Comparison of ENCODE assay signal across 15 cellular contexts in genomic region chr18:76993085-76993382, GRCh38.
DNase-seq lines count a peak whose midpoint lies in the region; ATAC-seq lines count a peak whose summit lies in the region.
"Had no signal": no experiment of that assay in that cellular context is flagged by ENCODE, and none has a peak within 500 bp of the region (broad histone marks: within the 10 kb centered on the region; RNA-seq: fewer than 3 reads in every experiment).

No MANE protein-coding gene starts in this region.

- no peak overlapping the region for H3K4me3 ChIP-seq in neuronal stem cell (ENCODE audit: low read length in 2 of 2)

- no peaks in the 10 kb centered on the region for H3K27me3 ChIP-seq in neuronal stem cell (ENCODE audit: control insufficient read depth in 3 of 3, insufficient read depth in 3 of 3, low read depth in 1 of 3, low read length in 3 of 3)
- H3K27me3 ChIP-seq: BE2C had no signal

- peak overlapping the region; percentile 56 for H3K23ac ChIP-seq in neuronal stem cell (ENCODE audit: low read depth, low read length, poor library complexity)

- H3K4me2 ChIP-seq in neuronal stem cell (ENCODE audit: insufficient read depth, low read length, poor library complexity, severe bottlenecking), result no peak overlapping the region

- H2BK15ac ChIP-seq in neuronal stem cell (ENCODE audit: low read length), result no peak overlapping the region

- H3K27ac Mint-ChIP-seq in dendritic cell treated with granulocyte-macrophage colony-stimulating factor and Interleukin-4, amounts not matched to agents 40 ng/mL and 50 ng/mL, for 4 days, result peak overlapping the region; percentile 64
- H3K27ac Mint-ChIP-seq in stimulated activated naive B cell treated with anti-CD40 and anti-IgM and Interleukin-4, amounts not matched to agents 10 μg/mL and 1 μg/mL and 100 μg/mL, for 72 hours, result peak overlapping the region; percentile 83
- H3K27ac Mint-ChIP-seq: H9 had no signal

- no peak overlapping the region for H2BK5ac ChIP-seq in neuronal stem cell (ENCODE audit: low read length)

- H3K9me3 ChIP-seq in neuronal stem cell (replicated peaks in 1 of 2; ENCODE audit: control insufficient read depth in 2 of 2, insufficient read depth in 1 of 2, low read depth in 1 of 2, low read length in 2 of 2), result no peaks in the 10 kb centered on the region
- H3K9me3 ChIP-seq: BE2C, Caco-2 had no signal

- WGBS in neuronal stem cell (ENCODE audit: extremely low coverage in 2 of 2, insufficient read length in 2 of 2, insufficient replicate concordance in 1 of 2), 2 donors, result no CpG with 5 or more reads among the region's 6 CpGs

- intact Hi-C loops in dendritic cell treated with granulocyte-macrophage colony-stimulating factor and Interleukin-4, amounts not matched to agents 40 ng/mL and 50 ng/mL, for 4 days (cut with micrococcal nuclease), result no loop called here

- no peak overlapping the region for H3K27ac ChIP-seq in neuronal stem cell (replicated peaks; ENCODE audit: low read length)

- peaks cover 52% of the 10 kb centered on the region for H3K4me1 Mint-ChIP-seq in dendritic cell treated with granulocyte-macrophage colony-stimulating factor and Interleukin-4, amounts not matched to agents 40 ng/mL and 50 ng/mL, for 4 days (ENCODE audit: low read depth)
- H3K4me1 Mint-ChIP-seq in stimulated activated naive B cell treated with anti-CD40 and anti-IgM and Interleukin-4, amounts not matched to agents 10 μg/mL and 1 μg/mL and 100 μg/mL, for 72 hours, result peaks cover 23 to 50% of the 10 kb centered on the region in 2 donors
- H3K4me1 Mint-ChIP-seq: CD8-positive, alpha-beta memory T cell had no signal

- H4K91ac ChIP-seq in neuronal stem cell (ENCODE audit: low read depth, low read length, poor library complexity), result no peak overlapping the region

- peaks cover 6 to 9% of the 10 kb centered on the region in 2 donors for H3K4me1 ChIP-seq in neuronal stem cell (ENCODE audit: control insufficient read depth in 2 of 2, insufficient read depth in 1 of 2, low read depth in 1 of 2, low read length in 2 of 2)
- H3K4me1 ChIP-seq: BE2C had no signal

- H4K8ac ChIP-seq in neuronal stem cell (ENCODE audit: low read depth, low read length), result no peak overlapping the region

- no peak overlapping the region for H2BK12ac ChIP-seq in neuronal stem cell (ENCODE audit: low read length)

- H3K4me3 Mint-ChIP-seq in dendritic cell treated with granulocyte-macrophage colony-stimulating factor and Interleukin-4, amounts not matched to agents 40 ng/mL and 50 ng/mL, for 4 days, result no peak overlapping the region
- no peak overlapping the region for H3K4me3 Mint-ChIP-seq in stimulated activated naive B cell treated with anti-CD40 and anti-IgM and Interleukin-4, amounts not matched to agents 10 μg/mL and 1 μg/mL and 100 μg/mL, for 72 hours
- H3K4me3 Mint-ChIP-seq: CD4-positive, CD25-positive, alpha-beta regulatory T cell; H9 had no signal

- no peak overlapping the region for H2AFZ ChIP-seq in neuronal stem cell (ENCODE audit: low read length)

- H3K4ac ChIP-seq in neuronal stem cell (ENCODE audit: low read length), result no peak overlapping the region

- peaks cover 1% of the 10 kb centered on the region for H3K36me3 Mint-ChIP-seq in dendritic cell treated with granulocyte-macrophage colony-stimulating factor and Interleukin-4, amounts not matched to agents 40 ng/mL and 50 ng/mL, for 4 days (ENCODE audit: low read depth)
- peaks cover 3 to 12% of the 10 kb centered on the region in 2 donors for H3K36me3 Mint-ChIP-seq in stimulated activated naive B cell treated with anti-CD40 and anti-IgM and Interleukin-4, amounts not matched to agents 10 μg/mL and 1 μg/mL and 100 μg/mL, for 72 hours
- H3K36me3 Mint-ChIP-seq: CD4-positive, CD25-positive, alpha-beta regulatory T cell; CD8-positive, alpha-beta memory T cell had no signal

- H3K27me3 Mint-ChIP-seq in dendritic cell treated with granulocyte-macrophage colony-stimulating factor and Interleukin-4, amounts not matched to agents 40 ng/mL and 50 ng/mL, for 4 days, result no peaks in the 10 kb centered on the region
- H3K27me3 Mint-ChIP-seq in stimulated activated naive B cell treated with anti-CD40 and anti-IgM and Interleukin-4, amounts not matched to agents 10 μg/mL and 1 μg/mL and 100 μg/mL, for 72 hours, result no peaks in the 10 kb centered on the region

- no peak for ATAC-seq in left lobe of liver
- ATAC-seq in stimulated activated naive B cell treated with anti-CD40 and anti-IgM and Interleukin-4, amounts not matched to agents 10 μg/mL and 1 μg/mL and 100 μg/mL, for 72 hours (replicated peaks), result no peak
- ATAC-seq in HG02884 (IDR thresholded peaks at IDR 0.05; ENCODE audit: unreplicated experiment), result no peak

- H3K9me3 Mint-ChIP-seq in dendritic cell treated with granulocyte-macrophage colony-stimulating factor and Interleukin-4, amounts not matched to agents 40 ng/mL and 50 ng/mL, for 4 days, result no peaks in the 10 kb centered on the region
- H3K9me3 Mint-ChIP-seq in stimulated activated naive B cell treated with anti-CD40 and anti-IgM and Interleukin-4, amounts not matched to agents 10 μg/mL and 1 μg/mL and 100 μg/mL, for 72 hours, result no peaks in the 10 kb centered on the region
- H3K9me3 Mint-ChIP-seq: CD8-positive, alpha-beta memory T cell; H9 had no signal

- no peak overlapping the region for H3K18ac ChIP-seq in neuronal stem cell (ENCODE audit: low read length)

- no peaks in the 10 kb centered on the region for H3K79me1 ChIP-seq in neuronal stem cell (ENCODE audit: low read depth, low read length)

- H2AK5ac ChIP-seq in neuronal stem cell (ENCODE audit: low read depth, low read length), result no peak overlapping the region

- no peak overlapping the region for H3K14ac ChIP-seq in neuronal stem cell (ENCODE audit: low read length)

- DNase-seq in left lobe of liver (ENCODE audit: low spot score), result peak; percentile 24
- no peak for DNase-seq in neuronal stem cell (ENCODE audit: low spot score)
- no peak for DNase-seq in stimulated activated naive B cell treated with anti-CD40 and anti-IgM and Interleukin-4, amounts not matched to agents 10 μg/mL and 1 μg/mL and 100 μg/mL, for 72 hours
- no peak for DNase-seq in NCI-H82 treated with DMSO at 0.1 percent for 48 hours (lab: John Stamatoyannopoulos, UW; ENCODE audit: unreplicated experiment)
- DNase-seq in COLO829 (ENCODE audit: low spot score), result no peak
- DNase-seq in SKM-1 (lab: John Stamatoyannopoulos, UW; ENCODE audit: unreplicated experiment), result no peak
- DNase-seq: BE2C; C1 segment of cervical spinal cord; Caco-2; CD4-positive, CD25-positive, alpha-beta regulatory T cell; CD8-positive, alpha-beta memory T cell; GOT3; H9 had no signal

- no peak overlapping the region for H3K9ac ChIP-seq in neuronal stem cell (ENCODE audit: low read depth, low read length, poor library complexity)

- H3K36me3 ChIP-seq in neuronal stem cell (replicated peaks in 1 of 2; ENCODE audit: control insufficient read depth in 2 of 2, insufficient read depth in 2 of 2, low read length in 2 of 2), result no peaks in the 10 kb centered on the region
- H3K36me3 ChIP-seq: BE2C had no signal

- H2BK120ac ChIP-seq in neuronal stem cell (ENCODE audit: low read depth, low read length), result no peak overlapping the region
